Comparison of ENCODE assay signal across 17 cellular contexts in genomic region chr7:142983825-142984224, GRCh38.
"Had no signal": no experiment of that assay in that cellular context is flagged by ENCODE, and none has a peak within 500 bp of the region (broad histone marks: within the 10 kb centered on the region; RNA-seq: fewer than 3 reads in every experiment).

No MANE protein-coding gene starts in this region.

- ATAC-seq: left colon, left ventricle myocardium superior, sciatic nerve had no signal

- H3K36me3 Mint-ChIP-seq: naive B cell had no signal

- H3K4me3 Mint-ChIP-seq: naive B cell had no signal

- H3K4me1 Mint-ChIP-seq: naive B cell had no signal

- DNase-seq: cerebellar nuclear complex; dermis blood vessel endothelial cell; foreskin melanocyte; head of caudate nucleus; left colon; left ventricle myocardium superior; mesenchymal stem cell; naive B cell; spleen; stimulated activated CD4-positive, alpha-beta T cell treated with anti-CD3 and anti-CD28 coated beads, Interleukin-15, amount 100 ng/mL, for 24 hours; stimulated activated CD4-positive, alpha-beta T cell treated with anti-CD3 and anti-CD28 coated beads, Interleukin-1b, Interleukin-23, amount 100 ng/mL, for 48 hours; stimulated activated CD4-positive, alpha-beta T cell treated with anti-CD3 and anti-CD28 coated beads, Interleukin-4, amount 100 ng/mL, for 24 hours; stimulated activated naive CD4-positive, alpha-beta T cell treated with Interleukin-2 at 50 U/mL for 16 hours; testis had no signal

- H3K27ac ChIP-seq: hepatocyte, spleen, testis, tibial nerve had no signal
